Comparison of ENCODE assay signal across 1 cellular context in the genomic region with DNA sequence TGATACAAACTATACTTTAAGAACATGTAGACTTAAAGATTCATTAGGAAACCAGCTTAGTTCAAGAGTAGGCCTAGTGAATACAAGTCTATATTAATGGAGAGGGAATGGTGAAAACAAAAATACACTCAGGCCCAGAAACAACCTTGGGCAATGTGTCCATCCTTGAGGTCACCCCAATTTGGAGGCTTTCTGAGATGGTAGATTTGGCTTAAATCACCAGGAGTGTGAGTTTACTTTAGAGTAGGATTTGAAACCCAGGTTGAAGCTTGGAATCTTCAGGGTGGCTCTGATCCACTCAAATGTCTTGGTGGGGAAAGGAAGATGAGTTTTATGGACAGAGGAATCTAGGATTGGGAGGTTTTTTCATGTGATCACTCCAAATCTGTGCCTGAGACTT.
TF ChIP-seq lines count a peak whose summit lies in the region.

No MANE protein-coding gene starts in this region.

TF ChIP-seq in WTC11, 78 proteins besides CTCF, POLR2A, EP300 and RAD21 (continued from another document):
- TF ChIP-seq GTF2I (CRISPR knock-in tag; conservative IDR thresholded peaks at IDR 0.05) (no peak), ZBTB21 (CRISPR knock-in tag; IDR thresholded peaks at IDR 0.05; ENCODE audit: borderline replicate concordance) (no peak), NFYB (CRISPR knock-in tag; conservative IDR thresholded peaks at IDR 0.05; ENCODE audit: low read depth) (no peak), RELA (CRISPR knock-in tag; IDR thresholded peaks at IDR 0.05; ENCODE audit: borderline replicate concordance) (no peak)
- TF ChIP-seq, protein P1, sequence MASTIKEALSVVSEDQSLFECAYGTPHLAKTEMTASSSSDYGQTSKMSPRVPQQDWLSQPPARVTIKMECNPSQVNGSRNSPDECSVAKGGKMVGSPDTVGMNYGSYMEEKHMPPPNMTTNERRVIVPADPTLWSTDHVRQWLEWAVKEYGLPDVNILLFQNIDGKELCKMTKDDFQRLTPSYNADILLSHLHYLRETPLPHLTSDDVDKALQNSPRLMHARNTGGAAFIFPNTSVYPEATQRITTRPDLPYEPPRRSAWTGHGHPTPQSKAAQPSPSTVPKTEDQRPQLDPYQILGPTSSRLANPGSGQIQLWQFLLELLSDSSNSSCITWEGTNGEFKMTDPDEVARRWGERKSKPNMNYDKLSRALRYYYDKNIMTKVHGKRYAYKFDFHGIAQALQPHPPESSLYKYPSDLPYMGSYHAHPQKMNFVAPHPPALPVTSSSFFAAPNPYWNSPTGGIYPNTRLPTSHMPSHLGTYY (CRISPR knock-in tag; IDR thresholded peaks at IDR 0.05) = no peak
- TF ChIP-seq, protein P2, sequence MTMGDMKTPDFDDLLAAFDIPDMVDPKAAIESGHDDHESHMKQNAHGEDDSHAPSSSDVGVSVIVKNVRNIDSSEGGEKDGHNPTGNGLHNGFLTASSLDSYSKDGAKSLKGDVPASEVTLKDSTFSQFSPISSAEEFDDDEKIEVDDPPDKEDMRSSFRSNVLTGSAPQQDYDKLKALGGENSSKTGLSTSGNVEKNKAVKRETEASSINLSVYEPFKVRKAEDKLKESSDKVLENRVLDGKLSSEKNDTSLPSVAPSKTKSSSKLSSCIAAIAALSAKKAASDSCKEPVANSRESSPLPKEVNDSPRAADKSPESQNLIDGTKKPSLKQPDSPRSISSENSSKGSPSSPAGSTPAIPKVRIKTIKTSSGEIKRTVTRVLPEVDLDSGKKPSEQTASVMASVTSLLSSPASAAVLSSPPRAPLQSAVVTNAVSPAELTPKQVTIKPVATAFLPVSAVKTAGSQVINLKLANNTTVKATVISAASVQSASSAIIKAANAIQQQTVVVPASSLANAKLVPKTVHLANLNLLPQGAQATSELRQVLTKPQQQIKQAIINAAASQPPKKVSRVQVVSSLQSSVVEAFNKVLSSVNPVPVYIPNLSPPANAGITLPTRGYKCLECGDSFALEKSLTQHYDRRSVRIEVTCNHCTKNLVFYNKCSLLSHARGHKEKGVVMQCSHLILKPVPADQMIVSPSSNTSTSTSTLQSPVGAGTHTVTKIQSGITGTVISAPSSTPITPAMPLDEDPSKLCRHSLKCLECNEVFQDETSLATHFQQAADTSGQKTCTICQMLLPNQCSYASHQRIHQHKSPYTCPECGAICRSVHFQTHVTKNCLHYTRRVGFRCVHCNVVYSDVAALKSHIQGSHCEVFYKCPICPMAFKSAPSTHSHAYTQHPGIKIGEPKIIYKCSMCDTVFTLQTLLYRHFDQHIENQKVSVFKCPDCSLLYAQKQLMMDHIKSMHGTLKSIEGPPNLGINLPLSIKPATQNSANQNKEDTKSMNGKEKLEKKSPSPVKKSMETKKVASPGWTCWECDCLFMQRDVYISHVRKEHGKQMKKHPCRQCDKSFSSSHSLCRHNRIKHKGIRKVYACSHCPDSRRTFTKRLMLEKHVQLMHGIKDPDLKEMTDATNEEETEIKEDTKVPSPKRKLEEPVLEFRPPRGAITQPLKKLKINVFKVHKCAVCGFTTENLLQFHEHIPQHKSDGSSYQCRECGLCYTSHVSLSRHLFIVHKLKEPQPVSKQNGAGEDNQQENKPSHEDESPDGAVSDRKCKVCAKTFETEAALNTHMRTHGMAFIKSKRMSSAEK (CRISPR knock-in tag; IDR thresholded peaks at IDR 0.05; ENCODE audit: borderline replicate concordance) = no peak
